14 cellular contexts compared by ENCODE assay signal in genomic region chr3:12350151-12350813, GRCh38.
A peak's percentile ranks its signal among the peaks of the same experiment; 100 is the strongest.
DNase-seq lines count a peak whose midpoint lies in the region; ATAC-seq and TF ChIP-seq lines count a peak whose summit lies in the region.
"Had no signal": no experiment of that assay in that cellular context is flagged by ENCODE, and none has a peak within 500 bp of the region (broad histone marks: within the 10 kb centered on the region; RNA-seq: fewer than 3 reads in every experiment).

No MANE protein-coding gene starts in this region.

- peaks cover 0 to 22% (median 11%) of the 10 kb centered on the region in 4 donors for H3K4me1 ChIP-seq in right lobe of liver
- no peaks in the 10 kb centered on the region for H3K4me1 ChIP-seq in thoracic aorta (ENCODE audit: control insufficient read depth in 1 of 2, low read depth in 2 of 2)

- H3K36me3 ChIP-seq in right lobe of liver (no peaks in the 10 kb centered on the region), thoracic aorta (no peaks in the 10 kb centered on the region)

- DNase-seq in NB4 (ENCODE audit: low read depth) (peak; percentile 94), cerebellum (ENCODE audit: low spot score) (peak; percentile 14), right lobe of liver (peak in 1 of 3 donors; percentile 76), thoracic aorta (ENCODE audit: low spot score) (no peak), T-helper 2 cell (no peak), DMS 273 (lab: John Stamatoyannopoulos, UW; ENCODE audit: unreplicated experiment) (no peak)
- DNase-seq: IMR-90; naive thymus-derived CD8-positive, alpha-beta T cell; stimulated activated CD4-positive, alpha-beta T cell treated with anti-CD3 and anti-CD28 coated beads, Interleukin-1b, Interleukin-23, amount 100 ng/mL, for 48 hours had no signal

- H3K27me3 ChIP-seq in right lobe of liver (no peaks in the 10 kb centered on the region), thoracic aorta (replicated peaks; ENCODE audit: insufficient read depth) (no peaks in the 10 kb centered on the region)

- no peak for TF ChIP-seq CTCF in NB4 (IDR thresholded peaks at IDR 0.05; ENCODE audit: low read depth, low read length)
- no peak for TF ChIP-seq CTCF in right lobe of liver (IDR thresholded peaks at IDR 0.05)
- TF ChIP-seq CTCF in thoracic aorta (IDR thresholded peaks at IDR 0.05) = no peak

- WGBS in right lobe of liver (ENCODE audit: insufficient coverage, low coverage, low lambda C conversion rate, missing lambda C conversion rate) = 12% methylated on average over 8 of the region's 8 CpGs

- H3K4me3 ChIP-seq in NB4 (ENCODE audit: low read depth, low read length) (peak overlapping the region; percentile 32), right lobe of liver (peak overlapping the region; percentile 4 to 20 (median 19)), thoracic aorta (peak overlapping the region; percentile 22)
- H3K4me3 ChIP-seq: coronary artery, GM12878 had no signal

- ATAC-seq in right lobe of liver (peak; percentile 71 to 86 (median 76)), thoracic aorta (ENCODE audit: insufficient number of reproducible peaks, low FRiP score, low read depth) (no peak), GM18520 (IDR thresholded peaks at IDR 0.05; ENCODE audit: unreplicated experiment) (no peak), HG02763 (IDR thresholded peaks at IDR 0.05; ENCODE audit: unreplicated experiment) (no peak)
- ATAC-seq: GM12878; naive thymus-derived CD8-positive, alpha-beta T cell had no signal

- TF ChIP-seq POLR2A in NB4 (IDR thresholded peaks at IDR 0.05; ENCODE audit: extremely low read depth, insufficient read length) = no peak
- TF ChIP-seq POLR2A in right lobe of liver (IDR thresholded peaks at IDR 0.05) = no peak

- H3K9me3 ChIP-seq in right lobe of liver = peaks cover 0 to 1% (median 0%) of the 10 kb centered on the region in 4 donors
- H3K9me3 ChIP-seq in thoracic aorta = no peaks in the 10 kb centered on the region

- peak overlapping the region in 2 of 3 donors; percentile 51 to 57 for H3K27ac ChIP-seq in right lobe of liver
- H3K27ac ChIP-seq in thoracic aorta = no peak overlapping the region
- H3K27ac ChIP-seq: coronary artery, RWPE1 had no signal

- intact Hi-C loops in right lobe of liver (cut with DNase I) = loop anchor here (5.0 to 10.0 kb wide), 2 partner anchors 57 to 65 kb away; no protein-coding TSS in a partner anchor

Comparison
In these comparisons a context has a peak if more than half of its experiments do, and no peak if none do; other contexts are left out.
1. DNase-seq: peak in NB4 (single experiment) and cerebellum (single experiment); none in thoracic aorta (single experiment), T-helper 2 cell (0 of 5) and DMS 273 (single experiment).
2. ATAC-seq: peak in right lobe of liver (4 of 4); none in thoracic aorta (single experiment), GM18520 (single experiment) and HG02763 (single experiment).
3. H3K27ac ChIP-seq: peak in right lobe of liver (2 of 3); none in thoracic aorta (0 of 2).
4. Peak in every context shown above with its lines, with median percentiles within 50 percentile points of each other: H3K4me3 ChIP-seq.